ENCODE assay signal across 1 cellular context in the genomic region with DNA sequence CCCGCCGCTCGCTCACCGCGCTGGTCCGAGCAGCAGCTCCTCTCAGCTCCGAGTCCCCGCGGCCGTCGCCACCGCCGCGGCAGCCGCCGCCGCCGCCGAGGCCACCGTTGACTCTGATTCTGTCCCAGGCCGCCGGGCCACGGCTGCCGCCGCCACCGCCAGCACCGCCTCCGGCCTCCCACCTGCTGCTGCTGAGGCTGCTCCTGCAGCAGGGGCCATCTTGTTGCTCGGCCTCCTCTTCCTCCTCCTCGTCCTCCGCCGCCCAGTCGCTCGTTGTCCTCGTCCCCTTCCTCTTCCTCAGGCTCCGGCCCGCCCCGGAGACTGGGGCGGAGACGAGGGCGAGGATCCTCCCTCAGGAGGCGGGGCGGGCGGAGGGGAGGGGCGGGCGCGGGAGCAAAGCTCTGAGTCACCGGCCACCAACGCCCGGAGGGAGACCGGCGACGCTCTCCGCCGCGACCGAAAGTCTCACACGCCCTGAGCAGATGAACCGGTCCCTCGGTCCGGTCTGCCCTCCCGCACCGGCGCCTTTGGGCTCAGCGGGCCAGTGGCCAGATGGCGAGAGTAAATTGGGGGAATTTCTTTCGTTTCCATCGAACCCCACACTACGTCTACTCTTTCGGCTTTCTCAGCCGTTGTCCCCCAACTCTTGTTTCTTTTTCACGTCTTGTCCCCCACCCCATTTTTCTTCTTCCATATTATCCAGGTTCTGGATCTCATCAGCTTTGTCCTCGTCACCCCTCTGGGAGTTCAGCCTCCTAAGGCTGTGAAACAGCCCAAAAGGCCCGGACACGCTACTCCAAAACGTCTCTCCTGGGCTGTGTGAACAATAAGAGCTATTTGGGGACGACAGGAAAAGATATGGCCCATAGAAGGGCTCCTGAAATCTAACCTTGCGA.
TF ChIP-seq lines count a peak whose summit lies in the region.

A gene with protein sequence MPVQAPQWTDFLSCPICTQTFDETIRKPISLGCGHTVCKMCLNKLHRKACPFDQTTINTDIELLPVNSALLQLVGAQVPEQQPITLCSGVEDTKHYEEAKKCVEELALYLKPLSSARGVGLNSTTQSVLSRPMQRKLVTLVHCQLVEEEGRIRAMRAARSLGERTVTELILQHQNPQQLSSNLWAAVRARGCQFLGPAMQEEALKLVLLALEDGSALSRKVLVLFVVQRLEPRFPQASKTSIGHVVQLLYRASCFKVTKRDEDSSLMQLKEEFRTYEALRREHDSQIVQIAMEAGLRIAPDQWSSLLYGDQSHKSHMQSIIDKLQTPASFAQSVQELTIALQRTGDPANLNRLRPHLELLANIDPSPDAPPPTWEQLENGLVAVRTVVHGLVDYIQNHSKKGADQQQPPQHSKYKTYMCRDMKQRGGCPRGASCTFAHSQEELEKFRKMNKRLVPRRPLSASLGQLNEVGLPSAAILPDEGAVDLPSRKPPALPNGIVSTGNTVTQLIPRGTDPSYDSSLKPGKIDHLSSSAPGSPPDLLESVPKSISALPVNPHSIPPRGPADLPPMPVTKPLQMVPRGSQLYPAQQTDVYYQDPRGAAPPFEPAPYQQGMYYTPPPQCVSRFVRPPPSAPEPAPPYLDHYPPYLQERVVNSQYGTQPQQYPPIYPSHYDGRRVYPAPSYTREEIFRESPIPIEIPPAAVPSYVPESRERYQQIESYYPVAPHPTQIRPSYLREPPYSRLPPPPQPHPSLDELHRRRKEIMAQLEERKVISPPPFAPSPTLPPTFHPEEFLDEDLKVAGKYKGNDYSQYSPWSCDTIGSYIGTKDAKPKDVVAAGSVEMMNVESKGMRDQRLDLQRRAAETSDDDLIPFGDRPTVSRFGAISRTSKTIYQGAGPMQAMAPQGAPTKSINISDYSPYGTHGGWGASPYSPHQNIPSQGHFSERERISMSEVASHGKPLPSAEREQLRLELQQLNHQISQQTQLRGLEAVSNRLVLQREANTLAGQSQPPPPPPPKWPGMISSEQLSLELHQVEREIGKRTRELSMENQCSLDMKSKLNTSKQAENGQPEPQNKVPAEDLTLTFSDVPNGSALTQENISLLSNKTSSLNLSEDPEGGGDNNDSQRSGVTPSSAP (minus strand): TSS at position 278 of the 896 bp plus-strand sequence. CDS start 29,372 bp downstream, outside the sequence.

TF ChIP-seq in WTC11, 78 proteins besides CTCF, POLR2A, EP300 and RAD21 (continued from another document):
- TF ChIP-seq, protein P1, sequence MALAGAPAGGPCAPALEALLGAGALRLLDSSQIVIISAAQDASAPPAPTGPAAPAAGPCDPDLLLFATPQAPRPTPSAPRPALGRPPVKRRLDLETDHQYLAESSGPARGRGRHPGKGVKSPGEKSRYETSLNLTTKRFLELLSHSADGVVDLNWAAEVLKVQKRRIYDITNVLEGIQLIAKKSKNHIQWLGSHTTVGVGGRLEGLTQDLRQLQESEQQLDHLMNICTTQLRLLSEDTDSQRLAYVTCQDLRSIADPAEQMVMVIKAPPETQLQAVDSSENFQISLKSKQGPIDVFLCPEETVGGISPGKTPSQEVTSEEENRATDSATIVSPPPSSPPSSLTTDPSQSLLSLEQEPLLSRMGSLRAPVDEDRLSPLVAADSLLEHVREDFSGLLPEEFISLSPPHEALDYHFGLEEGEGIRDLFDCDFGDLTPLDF (CRISPR knock-in tag; IDR thresholded peaks at IDR 0.05), result 0 out of 2 replicates have a peak, but pooled peaks have one; percentile 2
- peak; percentile 58; the same call in 1 of the 2 replicates for TF ChIP-seq SP1 (CRISPR knock-in tag; conservative IDR thresholded peaks at IDR 0.05)
- TF ChIP-seq, protein P2, sequence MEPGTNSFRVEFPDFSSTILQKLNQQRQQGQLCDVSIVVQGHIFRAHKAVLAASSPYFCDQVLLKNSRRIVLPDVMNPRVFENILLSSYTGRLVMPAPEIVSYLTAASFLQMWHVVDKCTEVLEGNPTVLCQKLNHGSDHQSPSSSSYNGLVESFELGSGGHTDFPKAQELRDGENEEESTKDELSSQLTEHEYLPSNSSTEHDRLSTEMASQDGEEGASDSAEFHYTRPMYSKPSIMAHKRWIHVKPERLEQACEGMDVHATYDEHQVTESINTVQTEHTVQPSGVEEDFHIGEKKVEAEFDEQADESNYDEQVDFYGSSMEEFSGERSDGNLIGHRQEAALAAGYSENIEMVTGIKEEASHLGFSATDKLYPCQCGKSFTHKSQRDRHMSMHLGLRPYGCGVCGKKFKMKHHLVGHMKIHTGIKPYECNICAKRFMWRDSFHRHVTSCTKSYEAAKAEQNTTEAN (CRISPR knock-in tag; IDR thresholded peaks at IDR 0.05), result peak; percentile 51; the same call in 1 of the 2 replicates
- TF ChIP-seq, protein P3, sequence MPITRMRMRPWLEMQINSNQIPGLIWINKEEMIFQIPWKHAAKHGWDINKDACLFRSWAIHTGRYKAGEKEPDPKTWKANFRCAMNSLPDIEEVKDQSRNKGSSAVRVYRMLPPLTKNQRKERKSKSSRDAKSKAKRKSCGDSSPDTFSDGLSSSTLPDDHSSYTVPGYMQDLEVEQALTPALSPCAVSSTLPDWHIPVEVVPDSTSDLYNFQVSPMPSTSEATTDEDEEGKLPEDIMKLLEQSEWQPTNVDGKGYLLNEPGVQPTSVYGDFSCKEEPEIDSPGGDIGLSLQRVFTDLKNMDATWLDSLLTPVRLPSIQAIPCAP (CRISPR knock-in tag; IDR thresholded peaks at IDR 0.05), result peak; percentile 42; the same call in 1 of the 2 replicates
- TF ChIP-seq, protein P4, sequence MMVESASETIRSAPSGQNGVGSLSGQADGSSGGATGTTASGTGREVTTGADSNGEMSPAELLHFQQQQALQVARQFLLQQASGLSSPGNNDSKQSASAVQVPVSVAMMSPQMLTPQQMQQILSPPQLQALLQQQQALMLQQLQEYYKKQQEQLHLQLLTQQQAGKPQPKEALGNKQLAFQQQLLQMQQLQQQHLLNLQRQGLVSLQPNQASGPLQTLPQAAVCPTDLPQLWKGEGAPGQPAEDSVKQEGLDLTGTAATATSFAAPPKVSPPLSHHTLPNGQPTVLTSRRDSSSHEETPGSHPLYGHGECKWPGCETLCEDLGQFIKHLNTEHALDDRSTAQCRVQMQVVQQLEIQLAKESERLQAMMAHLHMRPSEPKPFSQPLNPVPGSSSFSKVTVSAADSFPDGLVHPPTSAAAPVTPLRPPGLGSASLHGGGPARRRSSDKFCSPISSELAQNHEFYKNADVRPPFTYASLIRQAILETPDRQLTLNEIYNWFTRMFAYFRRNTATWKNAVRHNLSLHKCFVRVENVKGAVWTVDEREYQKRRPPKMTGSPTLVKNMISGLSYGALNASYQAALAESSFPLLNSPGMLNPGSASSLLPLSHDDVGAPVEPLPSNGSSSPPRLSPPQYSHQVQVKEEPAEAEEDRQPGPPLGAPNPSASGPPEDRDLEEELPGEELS (CRISPR knock-in tag; IDR thresholded peaks at IDR 0.05), result no peak
- 0 out of 2 replicates have a peak, but pooled peaks have one; percentile 78 for TF ChIP-seq FOXP1 (CRISPR knock-in tag; IDR thresholded peaks at IDR 0.05; ENCODE audit: borderline replicate concordance)
